In the genomic region with DNA sequence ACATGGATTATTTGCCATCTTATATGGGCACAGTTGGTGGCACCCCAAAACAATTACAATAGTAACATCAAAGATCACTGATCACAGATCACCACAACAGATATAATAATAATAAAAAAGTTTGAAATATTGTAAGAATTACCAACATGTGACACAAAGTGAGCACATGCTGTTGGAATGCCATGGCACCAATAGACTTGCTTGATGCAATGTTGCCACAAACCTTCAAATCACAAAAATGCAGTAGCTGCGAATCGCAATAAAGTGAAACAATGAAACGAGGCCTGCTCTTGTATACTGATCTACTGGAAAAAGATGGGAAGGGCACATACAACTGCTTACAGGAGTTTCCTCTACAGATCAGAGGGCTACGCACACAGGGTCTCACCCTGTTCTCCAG, we compare ENCODE assay signal across 22 cellular contexts.
"Had no signal": no experiment of that assay in that cellular context is flagged by ENCODE, and none has a peak within 500 bp of the region (broad histone marks: within the 10 kb centered on the region; RNA-seq: fewer than 3 reads in every experiment).

No MANE protein-coding gene starts in this region.

- H3K27ac Mint-ChIP-seq: activated B cell treated with CpG ODN at 0.5 μM for 24 hours; activated CD4-positive, alpha-beta memory T cell treated with anti-CD3 and anti-CD28 coated beads, Interleukin-2, amount 10 ng/mL, durations not matched to agents 7 days and 5 days; activated CD8-positive, alpha-beta memory T cell treated with anti-CD3 and anti-CD28 coated beads, Interleukin-2, amount 10 ng/mL, durations not matched to agents 7 days and 5 days; activated naive CD8-positive, alpha-beta T cell; endodermal cell; natural killer cell treated with Interleukin-12 subunit alpha and Interleukin-12 subunit beta and Interleukin-15 and Interleukin-18, amount 100 ng/mL, for 72 hours; stimulated activated naive B cell treated with anti-CD40 and anti-IgM and Interleukin-4, amounts not matched to agents 10 μg/mL and 1 μg/mL and 100 μg/mL, for 72 hours; T-cell had no signal

- H3K9me3 Mint-ChIP-seq: activated B cell treated with CpG ODN at 0.5 μM for 24 hours; activated CD4-positive, alpha-beta memory T cell treated with anti-CD3 and anti-CD28 coated beads, Interleukin-2, amount 10 ng/mL, durations not matched to agents 7 days and 5 days; endodermal cell; natural killer cell treated with Interleukin-12 subunit alpha and Interleukin-12 subunit beta and Interleukin-15 and Interleukin-18, amount 100 ng/mL, for 72 hours; stimulated activated naive B cell treated with anti-CD40 and anti-IgM and Interleukin-4, amounts not matched to agents 10 μg/mL and 1 μg/mL and 100 μg/mL, for 72 hours; T-cell had no signal

- H3K9ac ChIP-seq: parathyroid adenoma had no signal

- H3K4me3 ChIP-seq: body of pancreas, colonic mucosa, lower lobe of right lung, spleen, tibial artery had no signal

- DNase-seq: activated B cell treated with CpG ODN at 0.5 μM for 24 hours; activated CD4-positive, alpha-beta memory T cell treated with anti-CD3 and anti-CD28 coated beads, Interleukin-2, amount 10 ng/mL, durations not matched to agents 7 days and 5 days; activated CD4-positive, alpha-beta T cell treated with anti-CD3 and anti-CD28 coated beads for 48 hours; activated CD8-positive, alpha-beta memory T cell treated with anti-CD3 and anti-CD28 coated beads, Interleukin-2, amount 10 ng/mL, durations not matched to agents 7 days and 5 days; amygdala; body of pancreas; central memory CD4-positive, alpha-beta T cell; colonic mucosa; endodermal cell; foreskin keratinocyte; hippocampal formation; lower lobe of right lung; stimulated activated naive B cell treated with anti-CD40 and anti-IgM and Interleukin-4, amounts not matched to agents 10 μg/mL and 1 μg/mL and 100 μg/mL, for 72 hours; T-cell; T-helper 9 cell; tibial artery had no signal

- H3K9me3 ChIP-seq: body of pancreas, colonic mucosa, lower lobe of right lung, spleen, tibial artery had no signal

- H3K36me3 Mint-ChIP-seq: activated CD8-positive, alpha-beta memory T cell treated with anti-CD3 and anti-CD28 coated beads, Interleukin-2, amount 10 ng/mL, durations not matched to agents 7 days and 5 days; activated naive CD8-positive, alpha-beta T cell; natural killer cell treated with Interleukin-12 subunit alpha and Interleukin-12 subunit beta and Interleukin-15 and Interleukin-18, amount 100 ng/mL, for 72 hours; stimulated activated naive B cell treated with anti-CD40 and anti-IgM and Interleukin-4, amounts not matched to agents 10 μg/mL and 1 μg/mL and 100 μg/mL, for 72 hours; T-cell had no signal

- H3K27me3 Mint-ChIP-seq: activated naive CD8-positive, alpha-beta T cell; natural killer cell treated with Interleukin-12 subunit alpha and Interleukin-12 subunit beta and Interleukin-15 and Interleukin-18, amount 100 ng/mL, for 72 hours; T-cell had no signal

- H3K36me3 ChIP-seq: colonic mucosa, lower lobe of right lung, spleen, tibial artery had no signal

- H3K4me1 Mint-ChIP-seq: activated B cell treated with CpG ODN at 0.5 μM for 24 hours; activated CD4-positive, alpha-beta memory T cell treated with anti-CD3 and anti-CD28 coated beads, Interleukin-2, amount 10 ng/mL, durations not matched to agents 7 days and 5 days; activated CD8-positive, alpha-beta memory T cell treated with anti-CD3 and anti-CD28 coated beads, Interleukin-2, amount 10 ng/mL, durations not matched to agents 7 days and 5 days; stimulated activated naive B cell treated with anti-CD40 and anti-IgM and Interleukin-4, amounts not matched to agents 10 μg/mL and 1 μg/mL and 100 μg/mL, for 72 hours; T-cell had no signal

- H2AFZ ChIP-seq: parathyroid adenoma had no signal

- H3K27me3 ChIP-seq: body of pancreas, colonic mucosa, foreskin keratinocyte, spleen, tibial artery had no signal

- ATAC-seq: activated CD8-positive, alpha-beta memory T cell treated with anti-CD3 and anti-CD28 coated beads, Interleukin-2, amount 10 ng/mL, durations not matched to agents 7 days and 5 days; body of pancreas; foreskin keratinocyte; lower lobe of right lung; natural killer cell treated with Interleukin-12 subunit alpha and Interleukin-12 subunit beta and Interleukin-15 and Interleukin-18, amount 100 ng/mL, for 72 hours; sciatic nerve; stimulated activated naive B cell treated with anti-CD40 and anti-IgM and Interleukin-4, amounts not matched to agents 10 μg/mL and 1 μg/mL and 100 μg/mL, for 72 hours; T-cell had no signal

- H3K4me3 Mint-ChIP-seq: activated B cell treated with CpG ODN at 0.5 μM for 24 hours; activated CD4-positive, alpha-beta memory T cell treated with anti-CD3 and anti-CD28 coated beads, Interleukin-2, amount 10 ng/mL, durations not matched to agents 7 days and 5 days; activated CD8-positive, alpha-beta memory T cell treated with anti-CD3 and anti-CD28 coated beads, Interleukin-2, amount 10 ng/mL, durations not matched to agents 7 days and 5 days; activated naive CD8-positive, alpha-beta T cell; endodermal cell; natural killer cell treated with Interleukin-12 subunit alpha and Interleukin-12 subunit beta and Interleukin-15 and Interleukin-18, amount 100 ng/mL, for 72 hours; stimulated activated naive B cell treated with anti-CD40 and anti-IgM and Interleukin-4, amounts not matched to agents 10 μg/mL and 1 μg/mL and 100 μg/mL, for 72 hours; T-cell had no signal

- H3K4me1 ChIP-seq: colonic mucosa, foreskin keratinocyte, lower lobe of right lung, parathyroid adenoma, spleen, tibial artery had no signal

- H3K27ac ChIP-seq: body of pancreas, colonic mucosa, epithelial cell of prostate, foreskin keratinocyte, lower lobe of right lung, parathyroid adenoma, spleen, tibial artery had no signal
